Comparison of ENCODE assay signal across 1 cellular context in genomic region chr7:129170373-129171021, GRCh38.
TF ChIP-seq lines count a peak whose summit lies in the region.

No MANE protein-coding gene starts in this region.

TF ChIP-seq in H1, 55 proteins besides CTCF, POLR2A, EP300 and RAD21:
- TF ChIP-seq BRCA1 (IDR thresholded peaks at IDR 0.05; ENCODE audit: low read depth, low read length) (no peak), TEAD4 (IDR thresholded peaks at IDR 0.05; ENCODE audit: low read depth, low read length) (no peak), BACH1 (IDR thresholded peaks at IDR 0.05; ENCODE audit: low read length) (no peak), SP4 (IDR thresholded peaks at IDR 0.05; ENCODE audit: low read length) (no peak), SP2 (IDR thresholded peaks at IDR 0.05; ENCODE audit: low read length) (no peak), TBP (IDR thresholded peaks at IDR 0.05; ENCODE audit: low read depth, low read length) (peak; percentile 78; the same call in 1 of the 2 replicates), SIX5 (IDR thresholded peaks at IDR 0.05; ENCODE audit: low read depth, low read length) (no peak), CBX5 (IDR thresholded peaks at IDR 0.05; ENCODE audit: low read depth, low read length) (no peak), MAFK (IDR thresholded peaks at IDR 0.05; ENCODE audit: low read depth, low read length) (no peak), TAF7 (optimal IDR thresholded peaks at IDR 0.05; ENCODE audit: borderline replicate concordance, low read depth, low read length) (peak; percentile 34), EGR1 (IDR thresholded peaks at IDR 0.05; ENCODE audit: borderline replicate concordance, low read depth, low read length) (no peak), SP1 (IDR thresholded peaks at IDR 0.05; ENCODE audit: low read depth, low read length) (no peak; the same call in 1 of the 2 replicates), CREB1 (IDR thresholded peaks at IDR 0.05) (peak; percentile 23; the same call in 1 of the 2 replicates), ATF2 (IDR thresholded peaks at IDR 0.05; ENCODE audit: low read length) (peak; percentile 45; the same call in 1 of the 2 replicates), SRF (IDR thresholded peaks at IDR 0.05; ENCODE audit: low read depth, low read length) (peak; percentile 89), CBX8 (IDR thresholded peaks at IDR 0.05; ENCODE audit: borderline replicate concordance, low read depth, low read length) (no peak), POLR2AphosphoS5 (IDR thresholded peaks at IDR 0.05; ENCODE audit: low read depth, low read length) (peak; percentile 93), E2F6 (IDR thresholded peaks at IDR 0.05) (no peak), KDM4A (IDR thresholded peaks at IDR 0.05; ENCODE audit: low read depth, low read length, severe bottlenecking) (no peak), KDM5A (IDR thresholded peaks at IDR 0.05; ENCODE audit: low read length) (no peak), JUN (IDR thresholded peaks at IDR 0.05; ENCODE audit: low read depth, low read length) (no peak), RXRA (IDR thresholded peaks at IDR 0.05; ENCODE audit: insufficient read depth, low read depth, low read length) (no peak), ZNF274 (IDR thresholded peaks at IDR 0.05; ENCODE audit: borderline replicate concordance, extremely low read depth, low read length) (no peak), EZH2 (IDR thresholded peaks at IDR 0.05; ENCODE audit: low read depth, low read length, severe bottlenecking) (no peak), CTBP2 (IDR thresholded peaks at IDR 0.05; ENCODE audit: borderline replicate concordance, insufficient read depth, insufficient read length, low read length) (no peak), KDM1A (IDR thresholded peaks at IDR 0.05; ENCODE audit: borderline replicate concordance, low read length) (no peak), ASH2L (IDR thresholded peaks at IDR 0.05; ENCODE audit: low read length) (no peak), SAP30 (IDR thresholded peaks at IDR 0.05; ENCODE audit: insufficient read depth, insufficient replicate concordance, low read length) (no peak), BCL11A (IDR thresholded peaks at IDR 0.05; ENCODE audit: low read depth in 2 of 2, low read length in 2 of 2) (no peak), RBBP5 (IDR thresholded peaks at IDR 0.05; ENCODE audit: borderline replicate concordance, low read depth, low read length) (no peak), TAF1 (IDR thresholded peaks at IDR 0.05; ENCODE audit: low read depth, low read length) (peak; percentile 40; the same call in 1 of the 2 replicates), RFX5 (IDR thresholded peaks at IDR 0.05; ENCODE audit: borderline replicate concordance, low read depth, low read length) (no peak), SIN3A (conservative IDR thresholded peaks at IDR 0.05 in 1 of 2, IDR thresholded peaks at IDR 0.05 in 1 of 2; ENCODE audit: low read depth in 1 of 2, low read length in 2 of 2) (no peak), TCF12 (IDR thresholded peaks at IDR 0.05; ENCODE audit: low read depth, low read length) (no peak), GTF2F1 (IDR thresholded peaks at IDR 0.05; ENCODE audit: borderline replicate concordance, low read depth, low read length) (peak; percentile 67; the same call in 1 of the 2 replicates), POU5F1 (IDR thresholded peaks at IDR 0.05; ENCODE audit: low read depth, low read length) (no peak), CHD1 (IDR thresholded peaks at IDR 0.05; ENCODE audit: low read depth, low read length) (no peak), SUZ12 (IDR thresholded peaks at IDR 0.05; ENCODE audit: low read length) (no peak), CHD2 (IDR thresholded peaks at IDR 0.05; ENCODE audit: low read length) (no peak), NANOG (IDR thresholded peaks at IDR 0.05; ENCODE audit: insufficient read depth, low read depth, low read length, poor library complexity, severe bottlenecking) (no peak), CEBPB (IDR thresholded peaks at IDR 0.05; ENCODE audit: low read depth, low read length) (no peak), PHF8 (conservative IDR thresholded peaks at IDR 0.05; ENCODE audit: low read depth, low read length) (no peak), YY1 (IDR thresholded peaks at IDR 0.05; ENCODE audit: low read depth, low read length) (no peak), JUND (IDR thresholded peaks at IDR 0.05; ENCODE audit: low read length) (no peak), SIRT6 (IDR thresholded peaks at IDR 0.05; ENCODE audit: low read length) (no peak)
- TF ChIP-seq, protein P1, sequence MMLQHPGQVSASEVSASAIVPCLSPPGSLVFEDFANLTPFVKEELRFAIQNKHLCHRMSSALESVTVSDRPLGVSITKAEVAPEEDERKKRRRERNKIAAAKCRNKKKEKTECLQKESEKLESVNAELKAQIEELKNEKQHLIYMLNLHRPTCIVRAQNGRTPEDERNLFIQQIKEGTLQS (IDR thresholded peaks at IDR 0.05; ENCODE audit: insufficient read depth, low read depth, low read length) = no peak
- TF ChIP-seq, protein P2, sequence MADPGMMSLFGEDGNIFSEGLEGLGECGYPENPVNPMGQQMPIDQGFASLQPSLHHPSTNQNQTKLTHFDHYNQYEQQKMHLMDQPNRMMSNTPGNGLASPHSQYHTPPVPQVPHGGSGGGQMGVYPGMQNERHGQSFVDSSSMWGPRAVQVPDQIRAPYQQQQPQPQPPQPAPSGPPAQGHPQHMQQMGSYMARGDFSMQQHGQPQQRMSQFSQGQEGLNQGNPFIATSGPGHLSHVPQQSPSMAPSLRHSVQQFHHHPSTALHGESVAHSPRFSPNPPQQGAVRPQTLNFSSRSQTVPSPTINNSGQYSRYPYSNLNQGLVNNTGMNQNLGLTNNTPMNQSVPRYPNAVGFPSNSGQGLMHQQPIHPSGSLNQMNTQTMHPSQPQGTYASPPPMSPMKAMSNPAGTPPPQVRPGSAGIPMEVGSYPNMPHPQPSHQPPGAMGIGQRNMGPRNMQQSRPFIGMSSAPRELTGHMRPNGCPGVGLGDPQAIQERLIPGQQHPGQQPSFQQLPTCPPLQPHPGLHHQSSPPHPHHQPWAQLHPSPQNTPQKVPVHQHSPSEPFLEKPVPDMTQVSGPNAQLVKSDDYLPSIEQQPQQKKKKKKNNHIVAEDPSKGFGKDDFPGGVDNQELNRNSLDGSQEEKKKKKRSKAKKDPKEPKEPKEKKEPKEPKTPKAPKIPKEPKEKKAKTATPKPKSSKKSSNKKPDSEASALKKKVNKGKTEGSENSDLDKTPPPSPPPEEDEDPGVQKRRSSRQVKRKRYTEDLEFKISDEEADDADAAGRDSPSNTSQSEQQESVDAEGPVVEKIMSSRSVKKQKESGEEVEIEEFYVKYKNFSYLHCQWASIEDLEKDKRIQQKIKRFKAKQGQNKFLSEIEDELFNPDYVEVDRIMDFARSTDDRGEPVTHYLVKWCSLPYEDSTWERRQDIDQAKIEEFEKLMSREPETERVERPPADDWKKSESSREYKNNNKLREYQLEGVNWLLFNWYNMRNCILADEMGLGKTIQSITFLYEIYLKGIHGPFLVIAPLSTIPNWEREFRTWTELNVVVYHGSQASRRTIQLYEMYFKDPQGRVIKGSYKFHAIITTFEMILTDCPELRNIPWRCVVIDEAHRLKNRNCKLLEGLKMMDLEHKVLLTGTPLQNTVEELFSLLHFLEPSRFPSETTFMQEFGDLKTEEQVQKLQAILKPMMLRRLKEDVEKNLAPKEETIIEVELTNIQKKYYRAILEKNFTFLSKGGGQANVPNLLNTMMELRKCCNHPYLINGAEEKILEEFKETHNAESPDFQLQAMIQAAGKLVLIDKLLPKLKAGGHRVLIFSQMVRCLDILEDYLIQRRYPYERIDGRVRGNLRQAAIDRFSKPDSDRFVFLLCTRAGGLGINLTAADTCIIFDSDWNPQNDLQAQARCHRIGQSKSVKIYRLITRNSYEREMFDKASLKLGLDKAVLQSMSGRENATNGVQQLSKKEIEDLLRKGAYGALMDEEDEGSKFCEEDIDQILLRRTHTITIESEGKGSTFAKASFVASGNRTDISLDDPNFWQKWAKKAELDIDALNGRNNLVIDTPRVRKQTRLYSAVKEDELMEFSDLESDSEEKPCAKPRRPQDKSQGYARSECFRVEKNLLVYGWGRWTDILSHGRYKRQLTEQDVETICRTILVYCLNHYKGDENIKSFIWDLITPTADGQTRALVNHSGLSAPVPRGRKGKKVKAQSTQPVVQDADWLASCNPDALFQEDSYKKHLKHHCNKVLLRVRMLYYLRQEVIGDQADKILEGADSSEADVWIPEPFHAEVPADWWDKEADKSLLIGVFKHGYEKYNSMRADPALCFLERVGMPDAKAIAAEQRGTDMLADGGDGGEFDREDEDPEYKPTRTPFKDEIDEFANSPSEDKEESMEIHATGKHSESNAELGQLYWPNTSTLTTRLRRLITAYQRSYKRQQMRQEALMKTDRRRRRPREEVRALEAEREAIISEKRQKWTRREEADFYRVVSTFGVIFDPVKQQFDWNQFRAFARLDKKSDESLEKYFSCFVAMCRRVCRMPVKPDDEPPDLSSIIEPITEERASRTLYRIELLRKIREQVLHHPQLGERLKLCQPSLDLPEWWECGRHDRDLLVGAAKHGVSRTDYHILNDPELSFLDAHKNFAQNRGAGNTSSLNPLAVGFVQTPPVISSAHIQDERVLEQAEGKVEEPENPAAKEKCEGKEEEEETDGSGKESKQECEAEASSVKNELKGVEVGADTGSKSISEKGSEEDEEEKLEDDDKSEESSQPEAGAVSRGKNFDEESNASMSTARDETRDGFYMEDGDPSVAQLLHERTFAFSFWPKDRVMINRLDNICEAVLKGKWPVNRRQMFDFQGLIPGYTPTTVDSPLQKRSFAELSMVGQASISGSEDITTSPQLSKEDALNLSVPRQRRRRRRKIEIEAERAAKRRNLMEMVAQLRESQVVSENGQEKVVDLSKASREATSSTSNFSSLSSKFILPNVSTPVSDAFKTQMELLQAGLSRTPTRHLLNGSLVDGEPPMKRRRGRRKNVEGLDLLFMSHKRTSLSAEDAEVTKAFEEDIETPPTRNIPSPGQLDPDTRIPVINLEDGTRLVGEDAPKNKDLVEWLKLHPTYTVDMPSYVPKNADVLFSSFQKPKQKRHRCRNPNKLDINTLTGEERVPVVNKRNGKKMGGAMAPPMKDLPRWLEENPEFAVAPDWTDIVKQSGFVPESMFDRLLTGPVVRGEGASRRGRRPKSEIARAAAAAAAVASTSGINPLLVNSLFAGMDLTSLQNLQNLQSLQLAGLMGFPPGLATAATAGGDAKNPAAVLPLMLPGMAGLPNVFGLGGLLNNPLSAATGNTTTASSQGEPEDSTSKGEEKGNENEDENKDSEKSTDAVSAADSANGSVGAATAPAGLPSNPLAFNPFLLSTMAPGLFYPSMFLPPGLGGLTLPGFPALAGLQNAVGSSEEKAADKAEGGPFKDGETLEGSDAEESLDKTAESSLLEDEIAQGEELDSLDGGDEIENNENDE (IDR thresholded peaks at IDR 0.05; ENCODE audit: insufficient replicate concordance, low read length) = no peak
